In genomic region chrX:53287493-53288138, GRCh38 we compare ENCODE assay signal across 8 cellular contexts. TPM values are rescaled to one million over a fixed set of nuclear protein-coding genes. Genes with fewer than 3 reads are reported as not detected.
DNase-seq lines count a peak whose midpoint lies in the region; ATAC-seq and TF ChIP-seq lines count a peak whose summit lies in the region.

No MANE protein-coding gene starts in this region.

- H3K27ac ChIP-seq in SJCRH30 (no peak overlapping the region), ascending aorta (peak overlapping the region; percentile 11 to 61)

- no peaks in the 10 kb centered on the region for H3K27me3 ChIP-seq in SJCRH30
- no peaks in the 10 kb centered on the region for H3K27me3 ChIP-seq in ascending aorta

- H3K9me3 ChIP-seq in SJCRH30 (replicated peaks) (no peaks in the 10 kb centered on the region), ascending aorta (no peaks in the 10 kb centered on the region)

- DNase-seq in AG20443 (ENCODE audit: low spot score) (peak; percentile 82), HK-2 (ENCODE audit: unreplicated experiment) (peak; percentile 37), SJCRH30 (peak; percentile 49 to 55), ascending aorta (ENCODE audit: low spot score in 2 of 2) (peak; percentile 18 to 81), immature natural killer cell (peak; percentile 49 to 63 (median 52)), 8988T (no peak)
- DNase-seq in stimulated activated CD4-positive, alpha-beta T cell treated with anti-CD3 and anti-CD28 coated beads, Interleukin-15, amount 100 ng/mL, for 24 hours: peak; percentile 25

- no peaks in the 10 kb centered on the region for H3K36me3 ChIP-seq in SJCRH30
- H3K36me3 ChIP-seq in ascending aorta: no peaks in the 10 kb centered on the region

- peaks cover 0 to 6% (median 1%) of the 10 kb centered on the region in 3 donors for H3K27me3 Mint-ChIP-seq in immature natural killer cell (ENCODE audit: low read depth in 3 of 3)

- TF ChIP-seq CTCF in ascending aorta (IDR thresholded peaks at IDR 0.05): no peak

- H3K4me3 ChIP-seq in SJCRH30 (peak overlapping the region; percentile 11), ascending aorta (no peak overlapping the region)

- peaks cover 52 to 57% of the 10 kb centered on the region in 2 donors for H3K4me1 Mint-ChIP-seq in immature natural killer cell

- H3K36me3 Mint-ChIP-seq in immature natural killer cell: no peaks in the 10 kb centered on the region

- no peak for ATAC-seq in HG03045 (IDR thresholded peaks at IDR 0.05; ENCODE audit: unreplicated experiment)

- no peaks in the 10 kb centered on the region for H3K9me3 Mint-ChIP-seq in immature natural killer cell

- H3K4me1 ChIP-seq in SJCRH30: no peaks in the 10 kb centered on the region
- peaks cover 4 to 12% of the 10 kb centered on the region in 2 donors for H3K4me1 ChIP-seq in ascending aorta

- H3K27ac Mint-ChIP-seq in immature natural killer cell: peak overlapping the region; percentile 90 to 98 (median 95)

- H3K4me3 Mint-ChIP-seq in immature natural killer cell: peak overlapping the region; percentile 87 to 97 (median 92)

- intact Hi-C loops in ascending aorta (cut with DNase I): no loop called here

RNA-seq across cellular contexts. Expression of gene IQSEC2, which starts 6.2 kb away (rescaled TPM):
- 1.8 and 2.2 TPM in 2 replicates for total RNA-seq in SJCRH30 (2014; rRNA removed; shearing (Covaris generic))
- total RNA-seq in ascending aorta: 43.3 TPM
- 1 to 10 TPM in 1 of 3 donors, under 1 TPM in 2; 0.08 to 1.7 (median 0.21) TPM for polyA plus RNA-seq in immature natural killer cell

Comparison
In these comparisons a context has a peak if more than half of its experiments do, and no peak if none do; other contexts are left out.
1. RNA of gene IQSEC2, which starts 6.2 kb away (total RNA-seq): 43.3 TPM in ascending aorta (single experiment); 1.8 to 2.2 TPM in SJCRH30; every median in the first group is over 10 times any median in the second.